Comparison of ENCODE assay signal across 8 cellular contexts in genomic region chr14:65940056-65940735, GRCh38.
DNase-seq lines count a peak whose midpoint lies in the region; ATAC-seq, FAIRE-seq and TF ChIP-seq lines count a peak whose summit lies in the region.

No MANE protein-coding gene starts in this region.

- DNase-seq in BE2C (peak; percentile 53), GM12892 (ENCODE audit: insufficient read length) (no peak), NCI-H146 treated with DMSO at 0.1 percent for 48 hours (lab: John Stamatoyannopoulos, UW; ENCODE audit: unreplicated experiment) (peak; percentile 50), chondrocyte (ENCODE audit: low spot score) (no peak), pons (ENCODE audit: low spot score) (no peak), NK-92 (lab: John Stamatoyannopoulos, UW; ENCODE audit: unreplicated experiment) (no peak)
- no peak for DNase-seq in naive thymus-derived CD8-positive, alpha-beta T cell

- no peaks in the 10 kb centered on the region for H3K4me1 ChIP-seq in BE2C

- H3K4me3 ChIP-seq in BE2C (ENCODE audit: low read depth, low read length), result no peak overlapping the region

- H3K27me3 Mint-ChIP-seq in chondrocyte (ENCODE audit: low read depth), result peaks cover 11% of the 10 kb centered on the region
- no peaks in the 10 kb centered on the region for H3K27me3 Mint-ChIP-seq in naive thymus-derived CD8-positive, alpha-beta T cell

- POLR2A ChIA-PET in naive thymus-derived CD8-positive, alpha-beta T cell (lab: Charles Lee), result interaction anchor here (0.8 to 1.0 kb wide), 4 partner anchors 9 to 528 kb away, joined by 3 to 7 read pairs (median 3); no protein-coding TSS in a partner anchor

- ATAC-seq in naive thymus-derived CD8-positive, alpha-beta T cell, result no peak
- no peak for ATAC-seq in HG02642 (IDR thresholded peaks at IDR 0.05; ENCODE audit: poor library complexity, unreplicated experiment)

- no peaks in the 10 kb centered on the region for H3K27me3 ChIP-seq in BE2C

- no peaks in the 10 kb centered on the region for H3K4me1 Mint-ChIP-seq in chondrocyte (ENCODE audit: low read depth)
- peaks cover 31 to 70% (median 60%) of the 10 kb centered on the region in 4 donors for H3K4me1 Mint-ChIP-seq in naive thymus-derived CD8-positive, alpha-beta T cell

- H3K9me3 Mint-ChIP-seq in chondrocyte (ENCODE audit: low read depth), result peaks cover 3% of the 10 kb centered on the region
- H3K9me3 Mint-ChIP-seq in naive thymus-derived CD8-positive, alpha-beta T cell, result peaks cover 0 to 10% (median 0%) of the 10 kb centered on the region in 9 donors

- no peaks in the 10 kb centered on the region for H3K36me3 ChIP-seq in BE2C

- H3K36me3 Mint-ChIP-seq in chondrocyte (ENCODE audit: low read depth), result no peaks in the 10 kb centered on the region
- no peaks in the 10 kb centered on the region for H3K36me3 Mint-ChIP-seq in naive thymus-derived CD8-positive, alpha-beta T cell

- no peak overlapping the region for H3K4me3 Mint-ChIP-seq in chondrocyte (ENCODE audit: unreplicated experiment)
- no peak overlapping the region for H3K4me3 Mint-ChIP-seq in naive thymus-derived CD8-positive, alpha-beta T cell

- TF ChIP-seq POLR2A in GM12892 (IDR thresholded peaks at IDR 0.05; ENCODE audit: low read depth, low read length), result no peak

- H3K27ac Mint-ChIP-seq in chondrocyte (ENCODE audit: unreplicated experiment), result no peak overlapping the region
- H3K27ac Mint-ChIP-seq in naive thymus-derived CD8-positive, alpha-beta T cell, result peak overlapping the region in 1 of 10 donors; percentile 56

- peak; percentile 82 for FAIRE-seq in GM12892 (lab: Jason Lieb, UNC)

- no peaks in the 10 kb centered on the region for H3K9me3 ChIP-seq in BE2C

- TF ChIP-seq CTCF in BE2C (IDR thresholded peaks at IDR 0.05; ENCODE audit: low read depth, low read length) (peak; percentile 61), chondrocyte (IDR thresholded peaks at IDR 0.05) (peak; percentile 24)

Comparison
In these comparisons a context has a peak if more than half of its experiments do, and no peak if none do; other contexts are left out.
1. DNase-seq: peak in BE2C (single experiment) and NCI-H146 treated with DMSO at 0.1 percent for 48 hours (single experiment); none in GM12892 (single experiment), chondrocyte (single experiment), pons (single experiment), NK-92 (single experiment) and naive thymus-derived CD8-positive, alpha-beta T cell (0 of 10).